Comparison of ENCODE assay signal across 13 cellular contexts in the genomic region with DNA sequence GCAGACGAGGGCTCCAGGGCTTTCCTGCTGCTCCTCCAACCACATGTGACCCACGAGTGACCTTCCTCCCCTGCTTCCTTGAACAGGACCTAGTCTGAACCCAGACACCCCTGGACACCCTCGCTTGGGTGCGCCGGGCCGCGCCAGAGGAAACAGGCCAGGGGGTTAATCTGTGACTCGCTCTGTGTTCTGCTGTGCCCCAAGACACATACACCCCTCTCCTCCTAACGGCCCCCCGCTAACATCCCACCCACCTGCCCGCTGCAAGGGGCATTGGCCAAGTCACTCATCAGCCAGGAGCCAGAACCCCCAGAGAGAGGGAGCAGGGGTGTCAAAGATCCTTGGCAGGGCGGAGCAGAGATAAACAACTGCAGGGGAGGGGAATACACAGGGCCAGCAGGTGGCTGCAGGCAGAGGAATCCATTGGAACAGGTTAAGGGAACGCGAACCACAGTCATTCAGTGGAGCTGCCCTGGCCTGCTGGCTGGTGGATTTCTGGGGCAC. TPM values are rescaled to one million over a fixed set of nuclear protein-coding genes. Genes with fewer than 3 reads are reported as not detected.
DNase-seq lines count a peak whose midpoint lies in the region; ATAC-seq and TF ChIP-seq lines count a peak whose summit lies in the region.
"Had no signal": no experiment of that assay in that cellular context is flagged by ENCODE, and none has a peak within 500 bp of the region (broad histone marks: within the 10 kb centered on the region; RNA-seq: fewer than 3 reads in every experiment).

No MANE protein-coding gene starts in this region.

- peaks cover 8% of the 10 kb centered on the region for H3K36me3 Mint-ChIP-seq in mesothelial cell of epicardium

- no peak overlapping the region for H2BK12ac ChIP-seq in trophoblast cell (ENCODE audit: low read length)

- ATAC-seq in SK-N-SH treated with all-trans-retinoic acid at 6 μM for 48 hours = 0 out of 3 replicates have a peak, but pooled peaks have one; percentile 11
- ATAC-seq in Right ventricle myocardium inferior = peak; percentile 36
- ATAC-seq: activated CD4-positive, CD25-positive, alpha-beta regulatory T cell treated with anti-CD3 and anti-CD28 coated beads, Interleukin-2, amount 50 U/mL, for 24 hours; HCT116 had no signal

- H3K4me1 Mint-ChIP-seq in mesothelial cell of epicardium = peaks cover 67% of the 10 kb centered on the region

- no peak overlapping the region for H4K8ac ChIP-seq in trophoblast cell (ENCODE audit: low read depth, low read length)

- TF ChIP-seq CTCF in mesothelial cell of epicardium (IDR thresholded peaks at IDR 0.05; ENCODE audit: unreplicated experiment) (no peak), thyroid gland (IDR thresholded peaks at IDR 0.05) (peak in 1 of 6 experiments; percentile 10)

- H2AFZ ChIP-seq in trophoblast cell (ENCODE audit: insufficient read depth, low read length, poor library complexity) = no peak overlapping the region

- peak in 1 of 2 donors; percentile 41 for TF ChIP-seq POLR2A in thyroid gland (IDR thresholded peaks at IDR 0.05)

- WGBS in thyroid gland, 2 donors = 38 to 55% methylated on average over 5 to 13 of the region's 14 CpGs
- WGBS in trophoblast cell (ENCODE audit: extremely low coverage, insufficient coverage, insufficient read length) = no CpG with 5 or more reads among the region's 14 CpGs

- peaks cover 2% of the 10 kb centered on the region for H3K27me3 Mint-ChIP-seq in mesothelial cell of epicardium (ENCODE audit: low read depth)

- H2BK120ac ChIP-seq in trophoblast cell (ENCODE audit: insufficient read depth, low read length, poor library complexity) = no peak overlapping the region

- no peak overlapping the region for H3K23ac ChIP-seq in trophoblast cell (ENCODE audit: low read length)

- no peaks in the 10 kb centered on the region for H3K36me3 ChIP-seq in thyroid gland
- H3K36me3 ChIP-seq in trophoblast cell (ENCODE audit: control insufficient read depth in 1 of 2, insufficient read depth in 2 of 2, low read length in 2 of 2) = no peaks in the 10 kb centered on the region

- H3K18ac ChIP-seq in trophoblast cell (ENCODE audit: low read length) = no peak overlapping the region

- no peaks in the 10 kb centered on the region for H3K79me2 ChIP-seq in trophoblast cell (ENCODE audit: control insufficient read depth, insufficient read depth, low read length, poor library complexity)

- no peaks in the 10 kb centered on the region for H3K9me3 ChIP-seq in thyroid gland
- H3K9me3 ChIP-seq in trophoblast cell (ENCODE audit: insufficient read depth, low read depth, low read length) = peaks cover 2% of the 10 kb centered on the region
- H3K9me3 ChIP-seq: Caco-2 had no signal

- no peak overlapping the region for H4K12ac ChIP-seq in trophoblast cell (ENCODE audit: low read depth, low read length)

- H3K4me1 ChIP-seq in thyroid gland = peaks cover 30 to 56% of the 10 kb centered on the region in 2 donors
- peaks cover 4 to 12% of the 10 kb centered on the region in 2 experiments for H3K4me1 ChIP-seq in trophoblast cell (ENCODE audit: control insufficient read depth in 1 of 2, insufficient read depth in 2 of 2, low read length in 2 of 2)

- intact Hi-C loops in Right ventricle myocardium inferior (cut with DNase I) (no loop called here), thyroid gland (cut with DNase I) (no loop called here)

- no peak overlapping the region for H4K91ac ChIP-seq in trophoblast cell (ENCODE audit: low read depth, low read length)

- no peak overlapping the region for H3K4me2 ChIP-seq in trophoblast cell (ENCODE audit: low read length)

- H3K9ac ChIP-seq in trophoblast cell (ENCODE audit: low read length) = no peak overlapping the region

- no peak overlapping the region for H2BK5ac ChIP-seq in trophoblast cell (ENCODE audit: low read depth, low read length, poor library complexity)

- H3K27ac ChIP-seq in thyroid gland (peak overlapping the region; percentile 90 to 98 (median 95)), trophoblast cell (ENCODE audit: low read depth, low read length) (no peak overlapping the region)

- H3K4me3 ChIP-seq in thyroid gland (replicated peaks in 1 of 3) (no peak overlapping the region), trophoblast cell (ENCODE audit: low read depth, low read length) (no peak overlapping the region)

- H3K27me3 ChIP-seq in thyroid gland (no peaks in the 10 kb centered on the region), trophoblast cell (ENCODE audit: insufficient read depth, low read length) (no peaks in the 10 kb centered on the region)

- no peak overlapping the region for H3K4ac ChIP-seq in trophoblast cell (ENCODE audit: low read depth, low read length)

- DNase-seq in Right ventricle myocardium inferior (ENCODE audit: missing footprints) = no peak
- DNase-seq in mesothelial cell of epicardium (ENCODE audit: low spot score in 2 of 2, unreplicated experiment in 2 of 2) = no peak
- DNase-seq in thyroid gland = peak; percentile 75 to 76
- DNase-seq in activated CD4-positive, alpha-beta T cell treated with anti-CD3 and anti-CD28 coated beads, Interleukin-2, amount 50 U/mL, for 4 hours = no peak
- no peak for DNase-seq in foreskin melanocyte
- DNase-seq in SK-N-DZ (ENCODE audit: low spot score) = no peak
- DNase-seq in trophoblast cell = no peak
- DNase-seq: dermis blood vessel endothelial cell, KBM-7 had no signal

- H3K4me3 Mint-ChIP-seq in mesothelial cell of epicardium = peak overlapping the region; percentile 11

- no peaks in the 10 kb centered on the region for H3K79me1 ChIP-seq in trophoblast cell (ENCODE audit: low read length)

- H3K14ac ChIP-seq in trophoblast cell (ENCODE audit: low read length) = no peak overlapping the region

- H3K9me3 Mint-ChIP-seq in mesothelial cell of epicardium = peaks cover 3% of the 10 kb centered on the region

- H3K27ac Mint-ChIP-seq in mesothelial cell of epicardium = peak overlapping the region; percentile 87

- H2AK5ac ChIP-seq in trophoblast cell (ENCODE audit: low read length) = no peak overlapping the region

TF ChIP-seq in SK-N-SH treated with all-trans-retinoic acid at 6 μM for 48 hours, 23 proteins besides CTCF, POLR2A, EP300 and RAD21:
- TF ChIP-seq SNAI2 (CRISPR knock-in tag; IDR thresholded peaks at IDR 0.05) = no peak
- TF ChIP-seq ZC3H10 (CRISPR knock-in tag; IDR thresholded peaks at IDR 0.05) = no peak
- TF ChIP-seq ESRRG (CRISPR knock-in tag; IDR thresholded peaks at IDR 0.05) = no peak
- no peak for TF ChIP-seq ARNTL (CRISPR knock-in tag; IDR thresholded peaks at IDR 0.05; ENCODE audit: borderline replicate concordance, low read depth)
- TF ChIP-seq ZFP30 (CRISPR knock-in tag; IDR thresholded peaks at IDR 0.05) = no peak
- TF ChIP-seq TOX (CRISPR knock-in tag; IDR thresholded peaks at IDR 0.05; ENCODE audit: borderline replicate concordance) = no peak
- no peak for TF ChIP-seq CSDC2 (CRISPR knock-in tag; IDR thresholded peaks at IDR 0.05)

RNA-seq across cellular contexts. Expression of a gene that starts 38.1 kb away (rescaled TPM):
- total RNA-seq in Right ventricle myocardium inferior = 705 TPM
- 116 to 130 TPM (median 117 TPM) in 3 replicates for total RNA-seq in mesothelial cell of epicardium
- 100 to 1,000 TPM; 169 to 316 (median 229) TPM for total RNA-seq in thyroid gland
- polyA plus RNA-seq in SK-N-DZ (2014; cell fraction: cytosol; rRNA removed) = 3.5 and 3.9 TPM in 2 replicates
- polyA plus RNA-seq in SK-N-DZ (2014; cell fraction: nucleus; rRNA removed) = 3.5 and 10.2 TPM in 2 replicates
- polyA plus RNA-seq in trophoblast cell (2013) = 1.5 and 2.0 TPM in 2 replicates

Comparison
In these comparisons a context has a peak if more than half of its experiments do, and no peak if none do; other contexts are left out.
1. DNase-seq: peak in thyroid gland (2 of 2); none in Right ventricle myocardium inferior (single experiment), mesothelial cell of epicardium (0 of 2), activated CD4-positive, alpha-beta T cell treated with anti-CD3 and anti-CD28 coated beads, Interleukin-2, amount 50 U/mL, for 4 hours (0 of 2), foreskin melanocyte (single experiment), SK-N-DZ (single experiment) and trophoblast cell (0 of 2).